ENCODE assay signal across 1 cellular context in genomic region chr22:47034905-47035419, GRCh38.
TF ChIP-seq lines count a peak whose summit lies in the region.

No MANE protein-coding gene starts in this region.

TF ChIP-seq in GM23338, 12 proteins besides CTCF, POLR2A, EP300 and RAD21 (continued from another document):
- TF ChIP-seq ZNF462 (CRISPR knock-in tag; IDR thresholded peaks at IDR 0.05) (no peak), EZH2phosphoT487 (IDR thresholded peaks at IDR 0.05; ENCODE audit: unreplicated experiment) (no peak), NANOG (IDR thresholded peaks at IDR 0.05; ENCODE audit: borderline replicate concordance) (no peak), REST (IDR thresholded peaks at IDR 0.05; ENCODE audit: unreplicated experiment) (no peak), JUNB (IDR thresholded peaks at IDR 0.05; ENCODE audit: unreplicated experiment) (no peak)
